Comparison of ENCODE assay signal across 9 cellular contexts in genomic region chr6:111602481-111603404, GRCh38. TPM values are rescaled to one million over a fixed set of nuclear protein-coding genes. Genes with fewer than 3 reads are reported as not detected.
DNase-seq lines count a peak whose midpoint lies in the region; ATAC-seq, FAIRE-seq and TF ChIP-seq lines count a peak whose summit lies in the region.
"Had no signal": no experiment of that assay in that cellular context is flagged by ENCODE, and none has a peak within 500 bp of the region (broad histone marks: within the 10 kb centered on the region; RNA-seq: fewer than 3 reads in every experiment).

No MANE protein-coding gene starts in this region.

- H2BK120ac ChIP-seq in H9 (ENCODE audit: low read depth, low read length, poor library complexity, severe bottlenecking): no peak overlapping the region

- H3K9ac ChIP-seq in H9 (ENCODE audit: extremely low read depth, insufficient read length, low read length) (no peak overlapping the region), kidney (ENCODE audit: low read length in 2 of 2) (peak overlapping the region; percentile 19 to 69)

- no peak overlapping the region for H2BK12ac ChIP-seq in H9 (ENCODE audit: insufficient read length, low read depth, low read length)

- H2BK15ac ChIP-seq in H9 (ENCODE audit: low read depth, low read length): no peak overlapping the region

- H3K27ac ChIP-seq in H9 (ENCODE audit: insufficient read length, low read depth, low read length): no peak overlapping the region
- H3K27ac ChIP-seq in body of pancreas: peak overlapping the region; percentile 67 to 97 (median 92)
- H3K27ac ChIP-seq in kidney (ENCODE audit: low read depth in 2 of 2, low read length in 2 of 2): peak overlapping the region; percentile 92 to 96

- no peak overlapping the region for H3K4me3 ChIP-seq in body of pancreas
- H3K4me3 ChIP-seq in kidney (ENCODE audit: low read length in 2 of 2): peak overlapping the region in 1 of 2 donors; percentile 41

- H4K20me1 ChIP-seq in H9 (ENCODE audit: control insufficient read depth, insufficient read depth, insufficient read length): no peaks in the 10 kb centered on the region

- FAIRE-seq in kidney (lab: Jason Lieb, UNC): no peak
- no peak for FAIRE-seq in H54 (lab: Jason Lieb, UNC)

- H3K23me2 ChIP-seq in H9 (ENCODE audit: insufficient read length, low read depth, low read length, poor library complexity, severe bottlenecking): peaks cover 10% of the 10 kb centered on the region

- no peak overlapping the region for H3K14ac ChIP-seq in H9 (ENCODE audit: insufficient read depth, low read length)

- no peaks in the 10 kb centered on the region for H3K9me3 Mint-ChIP-seq in H9
- H3K9me3 Mint-ChIP-seq in stimulated activated effector memory CD8-positive, alpha-beta T cell treated with anti-CD3 and anti-CD28 coated beads, Interleukin-12 subunit alpha, Interleukin-12 subunit beta, amount 100 ng/mL, for 72 hours: no peaks in the 10 kb centered on the region

- H3K79me1 ChIP-seq in H9 (ENCODE audit: insufficient read depth, low read depth, low read length, poor library complexity, severe bottlenecking): no peaks in the 10 kb centered on the region

- ATAC-seq in body of pancreas (no peak), GM18870 (IDR thresholded peaks at IDR 0.05; ENCODE audit: unreplicated experiment) (no peak), GM21390 (IDR thresholded peaks at IDR 0.05; ENCODE audit: unreplicated experiment) (no peak)
- no peak for ATAC-seq in stimulated activated effector memory CD8-positive, alpha-beta T cell treated with anti-CD3 and anti-CD28 coated beads, Interleukin-12 subunit alpha, Interleukin-12 subunit beta, amount 100 ng/mL, for 72 hours
- ATAC-seq: HCT116 had no signal

- H3K36me3 ChIP-seq in body of pancreas (replicated peaks in 1 of 2; ENCODE audit: insufficient read depth in 1 of 2, low read depth in 2 of 2) (no peaks in the 10 kb centered on the region), kidney (ENCODE audit: control insufficient read depth in 1 of 2, insufficient read depth in 2 of 2, low read length in 2 of 2) (no peaks in the 10 kb centered on the region)

- TF ChIP-seq CTCF in H9 (conservative IDR thresholded peaks at IDR 0.05) (no peak), body of pancreas (IDR thresholded peaks at IDR 0.05) (no peak), kidney (IDR thresholded peaks at IDR 0.05; ENCODE audit: borderline replicate concordance, extremely low read depth, insufficient read depth) (no peak)

- H2AK5ac ChIP-seq in H9 (ENCODE audit: insufficient read length, low read length): no peak overlapping the region

- H3K18ac ChIP-seq in H9 (ENCODE audit: insufficient read length, low read depth, low read length): no peak overlapping the region

- no peak overlapping the region for H3K56ac ChIP-seq in H9 (ENCODE audit: insufficient read length, low read depth, low read length)

- H3K27me3 Mint-ChIP-seq in H9 (ENCODE audit: low read depth): no peaks in the 10 kb centered on the region

- TF ChIP-seq POLR2A in body of pancreas (IDR thresholded peaks at IDR 0.05) (no peak), H54 (IDR thresholded peaks at IDR 0.05; ENCODE audit: low read depth, low read length) (no peak), erythroblast (IDR thresholded peaks at IDR 0.05; ENCODE audit: low read length) (no peak)

- H3K4ac ChIP-seq in H9 (ENCODE audit: low read depth, low read length): no peak overlapping the region

- no peak overlapping the region for H4K5ac ChIP-seq in H9 (ENCODE audit: insufficient read length, low read depth, low read length)

- H2BK20ac ChIP-seq in H9 (ENCODE audit: low read depth, low read length, poor library complexity, severe bottlenecking): no peak overlapping the region

- H3K9me3 ChIP-seq in H9 (ENCODE audit: control insufficient read depth, low read depth, low read length): no peaks in the 10 kb centered on the region
- H3K9me3 ChIP-seq in body of pancreas: no peaks in the 10 kb centered on the region
- H3K9me3 ChIP-seq in kidney (ENCODE audit: control insufficient read depth in 1 of 2, low read length in 2 of 2): no peaks in the 10 kb centered on the region

- H3T11ph ChIP-seq in H9 (ENCODE audit: low read length): no peak overlapping the region

- H3K4me1 Mint-ChIP-seq in H9: peaks cover 36 to 44% of the 10 kb centered on the region in 2 experiments
- H3K4me1 Mint-ChIP-seq in stimulated activated effector memory CD8-positive, alpha-beta T cell treated with anti-CD3 and anti-CD28 coated beads, Interleukin-12 subunit alpha, Interleukin-12 subunit beta, amount 100 ng/mL, for 72 hours: peaks cover 60% of the 10 kb centered on the region

- H2AFZ ChIP-seq in H9 (ENCODE audit: low read length): no peak overlapping the region

- no peaks in the 10 kb centered on the region for H3K36me3 Mint-ChIP-seq in H9 (ENCODE audit: insufficient read depth in 1 of 3, low read depth in 3 of 3)
- peaks cover 6% of the 10 kb centered on the region for H3K36me3 Mint-ChIP-seq in stimulated activated effector memory CD8-positive, alpha-beta T cell treated with anti-CD3 and anti-CD28 coated beads, Interleukin-12 subunit alpha, Interleukin-12 subunit beta, amount 100 ng/mL, for 72 hours

- peaks cover 1% of the 10 kb centered on the region; the same call in 1 of the 2 replicates for H3K79me2 ChIP-seq in H9 (ENCODE audit: insufficient read depth, low read length)

- H4K8ac ChIP-seq in H9 (replicated peaks; ENCODE audit: insufficient read length, low read depth, low read length): no peak overlapping the region

- H3K27ac Mint-ChIP-seq in H9: peak overlapping the region in 2 of 3 experiments; percentile 20 to 71; a peak in 3 of 7 replicates
- H3K27ac Mint-ChIP-seq in stimulated activated effector memory CD8-positive, alpha-beta T cell treated with anti-CD3 and anti-CD28 coated beads, Interleukin-12 subunit alpha, Interleukin-12 subunit beta, amount 100 ng/mL, for 72 hours: peak overlapping the region; percentile 9

- WGBS in H9 (ENCODE audit: extremely low coverage, insufficient read length, low lambda C conversion rate): 100% methylated on average over 2 of the region's 12 CpGs
- WGBS in body of pancreas, 2 donors: 40 to 48% methylated on average over 12 of the region's 12 CpGs

- H3K4me3 Mint-ChIP-seq in H9: peak overlapping the region in 1 of 2 experiments; percentile 30; a peak in 2 of 5 replicates
- no peak overlapping the region for H3K4me3 Mint-ChIP-seq in stimulated activated effector memory CD8-positive, alpha-beta T cell treated with anti-CD3 and anti-CD28 coated beads, Interleukin-12 subunit alpha, Interleukin-12 subunit beta, amount 100 ng/mL, for 72 hours

- DNase-seq in H9 (no peak), body of pancreas (peak in 3 of 4 donors; percentile 24 to 32 (median 24)), kidney (peak; percentile 75), H54 (ENCODE audit: insufficient read length, low spot score) (no peak), erythroblast (lab: John Stamatoyannopoulos, UW) (no peak)
- DNase-seq in stimulated activated effector memory CD8-positive, alpha-beta T cell treated with anti-CD3 and anti-CD28 coated beads, Interleukin-12 subunit alpha, Interleukin-12 subunit beta, amount 100 ng/mL, for 72 hours (ENCODE audit: low spot score in 2 of 2): no peak

- H3K23ac ChIP-seq in H9 (ENCODE audit: insufficient read length, low read depth, low read length): no peak overlapping the region

- intact Hi-C loops in body of pancreas (cut with DNase I) (no loop called here), kidney (cut with DNase I) (no loop called here)

- no peak overlapping the region for H4K91ac ChIP-seq in H9 (ENCODE audit: insufficient read length, low read depth, low read length)

- H3K4me2 ChIP-seq in H9 (ENCODE audit: insufficient read depth, insufficient read length, low read length): peak overlapping the region; percentile 9

- no peaks in the 10 kb centered on the region for H3K27me3 ChIP-seq in H9 (ENCODE audit: insufficient read depth, low read length)
- H3K27me3 ChIP-seq in body of pancreas: no peaks in the 10 kb centered on the region

- no peak overlapping the region for H2BK5ac ChIP-seq in H9 (ENCODE audit: insufficient read length, low read length)

- H3K4me1 ChIP-seq in H9 (ENCODE audit: insufficient read depth, low read length): peaks cover 4% of the 10 kb centered on the region; the same call in 1 of the 2 replicates
- peaks cover 66% of the 10 kb centered on the region for H3K4me1 ChIP-seq in body of pancreas
- peaks cover 31 to 32% of the 10 kb centered on the region in 2 donors for H3K4me1 ChIP-seq in kidney (ENCODE audit: control insufficient read depth in 1 of 2, insufficient read depth in 1 of 2, low read depth in 1 of 2, low read length in 2 of 2)

RNA-seq across cellular contexts. Expression of gene TRAF3IP2, which starts 2.9 kb away (rescaled TPM):
- total RNA-seq in H9 (2021) (14.4 and 14.7 TPM in 2 replicates), body of pancreas (10 to 100 TPM; 15.8 to 29.0 TPM), kidney (30.0 TPM)
- 15.7 TPM for polyA plus RNA-seq in kidney (ENCODE audit: insufficient read depth, low read depth, low replicate concordance)

Comparison
In these comparisons a context has a peak if more than half of its experiments do, and no peak if none do; other contexts are left out.
1. DNase-seq: peak in body of pancreas (3 of 4) and kidney (single experiment); none in H9 (single experiment), stimulated activated effector memory CD8-positive, alpha-beta T cell treated with anti-CD3 and anti-CD28 coated beads, Interleukin-12 subunit alpha, Interleukin-12 subunit beta, amount 100 ng/mL, for 72 hours (0 of 2), H54 (single experiment) and erythroblast (0 of 2).